Comparison of ENCODE assay signal across 1 cellular context in the genomic region with DNA sequence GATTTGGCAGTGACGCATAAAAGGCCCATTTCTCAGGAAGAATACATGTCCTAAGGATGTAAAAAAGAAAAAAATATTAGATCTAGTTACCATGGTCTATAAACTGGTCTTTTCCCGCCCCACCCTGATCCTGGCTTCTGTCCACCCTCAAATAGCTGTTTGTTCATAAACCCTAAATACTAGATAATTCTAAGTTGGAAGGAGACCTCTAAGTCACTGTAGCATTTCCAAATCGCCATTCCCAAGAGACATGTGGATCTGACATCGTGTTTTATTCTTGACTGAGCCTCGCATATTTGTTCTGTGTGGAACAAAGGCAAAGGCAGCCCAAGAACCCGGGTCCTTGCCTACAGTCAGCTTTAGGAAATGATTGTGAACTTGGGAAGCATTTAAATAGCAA.
TF ChIP-seq lines count a peak whose summit lies in the region.

No MANE protein-coding gene starts in this region.

TF ChIP-seq in IMR-90, 13 proteins besides CTCF, POLR2A, EP300 and RAD21 (continued from another document):
- TF ChIP-seq MXI1 (IDR thresholded peaks at IDR 0.05; ENCODE audit: borderline replicate concordance, low read depth, low read length): no peak
- no peak for TF ChIP-seq MAZ (IDR thresholded peaks at IDR 0.05; ENCODE audit: borderline replicate concordance, low read depth, low read length)
- TF ChIP-seq RCOR1 (IDR thresholded peaks at IDR 0.05; ENCODE audit: insufficient replicate concordance, low read length): no peak
- TF ChIP-seq, protein P1, sequence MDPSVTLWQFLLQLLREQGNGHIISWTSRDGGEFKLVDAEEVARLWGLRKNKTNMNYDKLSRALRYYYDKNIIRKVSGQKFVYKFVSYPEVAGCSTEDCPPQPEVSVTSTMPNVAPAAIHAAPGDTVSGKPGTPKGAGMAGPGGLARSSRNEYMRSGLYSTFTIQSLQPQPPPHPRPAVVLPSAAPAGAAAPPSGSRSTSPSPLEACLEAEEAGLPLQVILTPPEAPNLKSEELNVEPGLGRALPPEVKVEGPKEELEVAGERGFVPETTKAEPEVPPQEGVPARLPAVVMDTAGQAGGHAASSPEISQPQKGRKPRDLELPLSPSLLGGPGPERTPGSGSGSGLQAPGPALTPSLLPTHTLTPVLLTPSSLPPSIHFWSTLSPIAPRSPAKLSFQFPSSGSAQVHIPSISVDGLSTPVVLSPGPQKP (IDR thresholded peaks at IDR 0.05; ENCODE audit: borderline replicate concordance, low read depth, low read length): no peak
- no peak for TF ChIP-seq USF2 (IDR thresholded peaks at IDR 0.05; ENCODE audit: low read depth, low read length)
- TF ChIP-seq MAFK (IDR thresholded peaks at IDR 0.05; ENCODE audit: low read depth, low read length): no peak
- no peak for TF ChIP-seq SMC3 (IDR thresholded peaks at IDR 0.05; ENCODE audit: low read depth, low read length)
- no peak for TF ChIP-seq CEBPB (IDR thresholded peaks at IDR 0.05; ENCODE audit: low read depth, low read length)
- TF ChIP-seq CHD1 (IDR thresholded peaks at IDR 0.05; ENCODE audit: low read depth, low read length): no peak
